In the genomic region with DNA sequence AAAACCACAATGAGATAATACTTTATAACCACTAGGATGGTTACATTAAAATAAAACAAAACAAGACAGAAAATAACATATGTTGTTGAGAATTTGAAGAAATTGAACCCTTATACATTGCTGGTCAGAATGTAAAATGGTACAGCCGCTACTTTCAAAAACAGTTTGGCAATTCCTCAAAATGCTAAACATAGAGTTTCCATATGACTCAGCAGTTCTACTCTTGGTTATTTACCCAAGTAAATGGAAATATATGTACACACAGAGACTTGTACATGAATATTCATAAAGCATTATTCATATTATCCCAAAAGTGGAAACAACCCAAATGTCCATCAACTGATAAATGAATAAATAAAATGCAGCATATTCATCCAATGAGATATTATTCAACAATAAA, we compare ENCODE assay signal across 13 cellular contexts.
"Had no signal": no experiment of that assay in that cellular context is flagged by ENCODE, and none has a peak within 500 bp of the region (broad histone marks: within the 10 kb centered on the region; RNA-seq: fewer than 3 reads in every experiment).

No MANE protein-coding gene starts in this region.

- H3K27ac ChIP-seq: brain microvascular endothelial cell, dorsolateral prefrontal cortex, foreskin keratinocyte, skin epidermis, thyroid gland, uterus had no signal

- H3K4me3 ChIP-seq: dorsolateral prefrontal cortex, skin epidermis, thyroid gland, uterus had no signal

- H3K27me3 ChIP-seq: brain microvascular endothelial cell, dorsolateral prefrontal cortex, foreskin keratinocyte, thyroid gland, uterus had no signal

- DNase-seq: activated T-cell treated with anti-CD3 and anti-CD28 coated beads, Interleukin-2, amount 50 U/mL, for 1 hour; amygdala; brain microvascular endothelial cell; cerebellar nuclear complex; dorsolateral prefrontal cortex; foreskin keratinocyte; head of caudate nucleus; naive thymus-derived CD4-positive, alpha-beta T cell; thyroid gland; uterus had no signal

- H3K4me3 Mint-ChIP-seq: naive thymus-derived CD4-positive, alpha-beta T cell had no signal

- H3K36me3 Mint-ChIP-seq: activated naive CD4-positive, alpha-beta T cell treated with anti-CD3 and anti-CD28 coated beads, Interleukin-2, amount 50 U/mL, for 72 hours; naive thymus-derived CD4-positive, alpha-beta T cell had no signal

- H3K27me3 Mint-ChIP-seq: naive thymus-derived CD4-positive, alpha-beta T cell had no signal

- ATAC-seq: activated naive CD4-positive, alpha-beta T cell treated with anti-CD3 and anti-CD28 coated beads, Interleukin-2, amount 50 U/mL, for 72 hours; foreskin keratinocyte; naive thymus-derived CD4-positive, alpha-beta T cell had no signal

- H3K27ac Mint-ChIP-seq: activated naive CD4-positive, alpha-beta T cell treated with anti-CD3 and anti-CD28 coated beads, Interleukin-2, amount 50 U/mL, for 72 hours; naive thymus-derived CD4-positive, alpha-beta T cell had no signal

- H3K9me3 ChIP-seq: thyroid gland, uterus had no signal

- H3K4me1 Mint-ChIP-seq: naive thymus-derived CD4-positive, alpha-beta T cell had no signal

- H3K36me3 ChIP-seq: brain microvascular endothelial cell, thyroid gland, uterus had no signal

- H3K4me1 ChIP-seq: thyroid gland, uterus had no signal

- FAIRE-seq: islet of Langerhans had no signal
